Comparison of ENCODE assay signal across 17 cellular contexts in the genomic region with DNA sequence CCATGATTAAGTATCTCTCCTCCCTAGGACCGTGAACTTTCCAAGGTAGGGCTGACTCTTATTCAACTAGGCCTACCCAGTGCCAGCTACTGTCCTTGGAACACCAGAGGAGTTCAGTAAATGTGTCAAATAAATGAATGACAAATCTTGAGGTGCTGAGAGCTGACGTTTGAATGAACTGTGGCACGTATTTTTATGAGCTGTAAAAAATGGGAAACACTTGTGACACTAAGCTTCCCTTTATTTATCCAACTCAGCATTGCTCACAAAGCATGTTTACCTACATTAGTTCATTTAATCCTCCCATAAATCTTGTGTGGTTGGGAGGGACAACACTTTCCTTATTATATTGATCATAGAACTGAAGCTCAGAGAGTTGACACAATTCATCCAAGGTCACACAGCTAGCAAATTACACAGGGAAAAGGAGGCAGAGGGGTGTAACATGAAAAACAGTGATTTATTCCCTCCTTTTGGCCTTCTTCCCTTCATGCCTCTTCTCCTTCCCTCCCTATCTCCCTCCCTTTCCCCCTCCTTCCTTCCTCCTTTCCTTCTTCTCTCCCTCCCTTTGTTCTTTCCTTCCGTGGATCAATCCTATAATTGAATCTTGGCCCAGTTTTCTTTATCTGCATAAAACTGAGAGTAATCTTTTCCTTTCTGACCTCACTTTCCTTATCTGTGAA.
"Had no signal": no experiment of that assay in that cellular context is flagged by ENCODE, and none has a peak within 500 bp of the region (broad histone marks: within the 10 kb centered on the region; RNA-seq: fewer than 3 reads in every experiment).

No MANE protein-coding gene starts in this region.

- H3K79me2 ChIP-seq: hepatocyte, parathyroid adenoma had no signal

- DNase-seq: activated CD4-positive, alpha-beta memory T cell treated with anti-CD3 and anti-CD28 coated beads for 36 hours; activated CD4-positive, alpha-beta T cell treated with anti-CD3 and anti-CD28 coated beads for 4 hours; activated naive CD4-positive, alpha-beta T cell; activated naive CD8-positive, alpha-beta T cell treated with anti-CD3 and anti-CD28 coated beads for 36 hours; amniotic stem cell; effector memory CD8-positive, alpha-beta T cell; foreskin keratinocyte; lower lobe of right lung; stimulated activated CD4-positive, alpha-beta T cell treated with anti-CD3 and anti-CD28 coated beads, Interleukin-4, amount 100 ng/mL, for 4 hours; upper lobe of left lung had no signal

- H3K27ac ChIP-seq: foreskin keratinocyte, hepatocyte, lower lobe of right lung, parathyroid adenoma, thoracic aorta, upper lobe of left lung had no signal

- H3K9ac ChIP-seq: parathyroid adenoma had no signal

- H3K27me3 ChIP-seq: foreskin keratinocyte, hepatocyte, upper lobe of left lung had no signal

- H3K4me3 ChIP-seq: hepatocyte, lower lobe of right lung, thoracic aorta, upper lobe of left lung had no signal

- H3K9me3 ChIP-seq: lower lobe of right lung, thoracic aorta, upper lobe of left lung had no signal

- H2AFZ ChIP-seq: hepatocyte, parathyroid adenoma had no signal

- H3K4me2 ChIP-seq: hepatocyte had no signal

- ATAC-seq: activated T-helper 17 cell treated with anti-CD3 and anti-CD28 coated beads, Interleukin-2, amount 50 U/mL, for 72 hours; effector memory CD8-positive, alpha-beta T cell; foreskin keratinocyte; lower lobe of right lung; sciatic nerve; stimulated activated memory B cell treated with anti-CD40 and anti-IgM and Interleukin-4, amounts not matched to agents 10 μg/mL and 1 μg/mL and 100 μg/mL, for 72 hours; WTC11 had no signal

- H3K36me3 ChIP-seq: lower lobe of right lung, thoracic aorta, upper lobe of left lung had no signal

- H3K4me1 ChIP-seq: lower lobe of right lung, parathyroid adenoma, upper lobe of left lung had no signal
